In the genomic region with DNA sequence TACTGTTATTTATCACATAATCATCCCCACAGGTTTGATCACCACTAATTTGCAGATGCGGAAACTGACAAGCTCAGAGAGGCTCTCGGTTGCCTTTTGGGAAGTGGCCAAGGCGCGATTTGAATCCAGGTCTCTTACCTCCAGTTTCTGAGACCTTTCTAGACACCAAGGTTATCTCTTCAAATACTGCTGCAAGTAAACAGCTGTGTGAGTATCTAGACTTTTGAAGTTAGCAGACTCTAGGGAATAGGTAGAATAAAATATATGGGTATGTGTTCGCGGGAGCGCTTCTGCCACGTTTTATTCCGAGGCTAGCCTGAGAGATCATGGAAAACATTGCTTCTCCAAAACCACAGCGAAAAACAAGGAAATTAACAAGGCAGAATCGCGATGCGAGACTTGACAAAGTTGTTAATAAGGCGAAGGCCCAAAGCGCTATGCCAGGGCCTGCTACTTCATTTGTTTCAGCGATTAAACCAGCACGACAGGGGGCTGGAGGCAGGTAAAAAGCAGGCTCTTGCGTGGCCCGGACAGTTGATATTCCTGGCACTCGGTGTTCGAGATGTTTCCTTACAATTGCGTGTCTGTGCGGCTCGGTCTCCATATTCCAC, we compare ENCODE assay signal across 8 cellular contexts. TPM values are rescaled to one million over a fixed set of nuclear protein-coding genes. Genes with fewer than 3 reads are reported as not detected.
DNase-seq lines count a peak whose midpoint lies in the region; ATAC-seq, FAIRE-seq and TF ChIP-seq lines count a peak whose summit lies in the region.

No MANE protein-coding gene starts in this region.

- no peaks in the 10 kb centered on the region for H3K36me3 ChIP-seq in thoracic aorta

- H3K4me1 Mint-ChIP-seq in activated CD4-positive, alpha-beta T cell treated with anti-CD3 and anti-CD28 coated beads, Interleukin-2, amount 10 ng/mL, durations not matched to agents 7 days and 5 days, result peaks cover 11% of the 10 kb centered on the region
- H3K4me1 Mint-ChIP-seq in activated T-helper 2 cell treated with anti-CD3 and anti-CD28 coated beads, Interferon-gamma antibody, Interleukin-2, Interleukin-4, amounts not matched to agents 10 μg/mL and 5 μg/mL and 100 μg/mL, durations not matched to agents 14 hours and 24 hours and 36 hours (ENCODE audit: low read depth), result peaks cover 18% of the 10 kb centered on the region

- DNase-seq in activated CD4-positive, alpha-beta T cell treated with anti-CD3 and anti-CD28 coated beads, Interleukin-2, amount 10 ng/mL, durations not matched to agents 7 days and 5 days, result no peak
- DNase-seq in activated CD4-positive, alpha-beta T cell treated with anti-CD3 and anti-CD28 coated beads, Interleukin-2, amount 50 U/mL, for 1 hour, result no peak
- no peak for DNase-seq in activated T-helper 2 cell treated with anti-CD3 and anti-CD28 coated beads, Interferon-gamma antibody, Interleukin-2, Interleukin-4, amounts not matched to agents 10 μg/mL and 5 μg/mL and 100 μg/mL, durations not matched to agents 14 hours and 24 hours and 36 hours (ENCODE audit: low spot score)
- peak; percentile 31 for DNase-seq in inferior parietal cortex (ENCODE audit: extremely low spot score)
- DNase-seq in thoracic aorta (ENCODE audit: low spot score), result no peak
- no peak for DNase-seq in D721Med (ENCODE audit: insufficient read length, low spot score)

- FAIRE-seq in D721Med (lab: Jason Lieb, UNC), result no peak

- H3K4me1 ChIP-seq in thoracic aorta (ENCODE audit: control insufficient read depth in 1 of 2, low read depth in 2 of 2), result peaks cover 15 to 28% of the 10 kb centered on the region in 2 donors

- H3K9me3 Mint-ChIP-seq in activated CD4-positive, alpha-beta T cell treated with anti-CD3 and anti-CD28 coated beads, Interleukin-2, amount 10 ng/mL, durations not matched to agents 7 days and 5 days, result no peaks in the 10 kb centered on the region
- H3K9me3 Mint-ChIP-seq in activated T-helper 2 cell treated with anti-CD3 and anti-CD28 coated beads, Interferon-gamma antibody, Interleukin-2, Interleukin-4, amounts not matched to agents 10 μg/mL and 5 μg/mL and 100 μg/mL, durations not matched to agents 14 hours and 24 hours and 36 hours, result no peaks in the 10 kb centered on the region

- H3K9me3 ChIP-seq in thoracic aorta, result no peaks in the 10 kb centered on the region

- no peaks in the 10 kb centered on the region for H3K27me3 ChIP-seq in thoracic aorta (replicated peaks; ENCODE audit: insufficient read depth)

- TF ChIP-seq CTCF in thoracic aorta (IDR thresholded peaks at IDR 0.05), result no peak
- no peak for TF ChIP-seq CTCF in D721Med (IDR thresholded peaks at IDR 0.05; ENCODE audit: insufficient read depth, missing control alignments)

- POLR2A ChIA-PET in activated CD4-positive, alpha-beta T cell treated with anti-CD3 and anti-CD28 coated beads, Interleukin-2, amount 10 ng/mL, durations not matched to agents 7 days and 5 days (lab: Charles Lee), result no interaction called here

- peak overlapping the region; percentile 79 for H3K4me3 Mint-ChIP-seq in activated CD4-positive, alpha-beta T cell treated with anti-CD3 and anti-CD28 coated beads, Interleukin-2, amount 10 ng/mL, durations not matched to agents 7 days and 5 days
- H3K4me3 Mint-ChIP-seq in activated T-helper 2 cell treated with anti-CD3 and anti-CD28 coated beads, Interferon-gamma antibody, Interleukin-2, Interleukin-4, amounts not matched to agents 10 μg/mL and 5 μg/mL and 100 μg/mL, durations not matched to agents 14 hours and 24 hours and 36 hours (ENCODE audit: low read depth), result peak overlapping the region; percentile 72

- intact Hi-C loops in activated T-helper 2 cell treated with anti-CD3 and anti-CD28 coated beads, Interferon-gamma antibody, Interleukin-2, Interleukin-4, amounts not matched to agents 10 μg/mL and 5 μg/mL and 100 μg/mL, durations not matched to agents 14 hours and 24 hours and 36 hours (cut with micrococcal nuclease), result loop anchor here (2.0 to 10.0 kb wide), 4 partner anchors 499 to 1119 kb away; no protein-coding TSS in a partner anchor

- CTCF ChIA-PET in activated CD4-positive, alpha-beta T cell treated with anti-CD3 and anti-CD28 coated beads, Interleukin-2, amount 10 ng/mL, durations not matched to agents 7 days and 5 days (lab: Charles Lee), result interaction anchor here (1.2 kb wide), 1 partner anchor 12 kb away, joined by 3 read pairs; no protein-coding TSS in a partner anchor

- peak overlapping the region in 1 of 2 donors; percentile 88 for H3K27ac ChIP-seq in thoracic aorta

- H3K4me3 ChIP-seq in thoracic aorta, result peak overlapping the region; percentile 97

- H3K27ac Mint-ChIP-seq in activated CD4-positive, alpha-beta T cell treated with anti-CD3 and anti-CD28 coated beads, Interleukin-2, amount 10 ng/mL, durations not matched to agents 7 days and 5 days, result peak overlapping the region; percentile 69
- peak overlapping the region; percentile 68 for H3K27ac Mint-ChIP-seq in activated T-helper 2 cell treated with anti-CD3 and anti-CD28 coated beads, Interferon-gamma antibody, Interleukin-2, Interleukin-4, amounts not matched to agents 10 μg/mL and 5 μg/mL and 100 μg/mL, durations not matched to agents 14 hours and 24 hours and 36 hours

- peaks cover 2% of the 10 kb centered on the region for H3K36me3 Mint-ChIP-seq in activated CD4-positive, alpha-beta T cell treated with anti-CD3 and anti-CD28 coated beads, Interleukin-2, amount 10 ng/mL, durations not matched to agents 7 days and 5 days (ENCODE audit: low read depth)
- peaks cover 24% of the 10 kb centered on the region for H3K36me3 Mint-ChIP-seq in activated T-helper 2 cell treated with anti-CD3 and anti-CD28 coated beads, Interferon-gamma antibody, Interleukin-2, Interleukin-4, amounts not matched to agents 10 μg/mL and 5 μg/mL and 100 μg/mL, durations not matched to agents 14 hours and 24 hours and 36 hours (ENCODE audit: low read depth)

- no peaks in the 10 kb centered on the region for H3K27me3 Mint-ChIP-seq in activated CD4-positive, alpha-beta T cell treated with anti-CD3 and anti-CD28 coated beads, Interleukin-2, amount 10 ng/mL, durations not matched to agents 7 days and 5 days
- H3K27me3 Mint-ChIP-seq in activated T-helper 2 cell treated with anti-CD3 and anti-CD28 coated beads, Interferon-gamma antibody, Interleukin-2, Interleukin-4, amounts not matched to agents 10 μg/mL and 5 μg/mL and 100 μg/mL, durations not matched to agents 14 hours and 24 hours and 36 hours (ENCODE audit: low read depth), result no peaks in the 10 kb centered on the region

- no peak for ATAC-seq in thoracic aorta (ENCODE audit: insufficient number of reproducible peaks, low FRiP score, low read depth)
- ATAC-seq in activated CD4-positive, CD25-positive, alpha-beta regulatory T cell treated with anti-CD3 and anti-CD28 coated beads, Interleukin-2, amount 50 U/mL, for 24 hours, result no peak
- no peak for ATAC-seq in GM19397 (IDR thresholded peaks at IDR 0.05; ENCODE audit: unreplicated experiment)

RNA-seq across cellular contexts. Expression of a gene that starts 1.8 kb away (rescaled TPM):
- total RNA-seq in activated CD4-positive, alpha-beta T cell treated with anti-CD3 and anti-CD28 coated beads, Interleukin-2, amount 10 ng/mL, durations not matched to agents 7 days and 5 days, result 10 to 100 TPM; 27.5 to 27.6 TPM
- 55.9 and 57.7 TPM in 2 replicates for total RNA-seq in activated T-helper 2 cell treated with anti-CD3 and anti-CD28 coated beads, Interferon-gamma antibody, Interleukin-2, Interleukin-4, amounts not matched to agents 10 μg/mL and 5 μg/mL and 100 μg/mL, durations not matched to agents 14 hours and 24 hours and 36 hours
- total RNA-seq in thoracic aorta, result 10 to 100 TPM in 1 of 2 donors, 1 to 10 TPM in 1; 8.3 to 12.8 TPM
